ENCODE assay signal across 7 cellular contexts in genomic region chr11:126310229-126310991, GRCh38. TPM values are rescaled to one million over a fixed set of nuclear protein-coding genes. Genes with fewer than 3 reads are reported as not detected.
DNase-seq lines count a peak whose midpoint lies in the region; ATAC-seq and TF ChIP-seq lines count a peak whose summit lies in the region.

No MANE protein-coding gene starts in this region.

- H3K27ac ChIP-seq in colonic mucosa, result no peak overlapping the region

- no peaks in the 10 kb centered on the region for H3K36me3 ChIP-seq in colonic mucosa

- ATAC-seq in HG02759 (IDR thresholded peaks at IDR 0.05; ENCODE audit: unreplicated experiment), result peak; percentile 44
- peak; percentile 98 for ATAC-seq in left lobe of liver

- DNase-seq in GM12865 (ENCODE audit: low read depth), result peak; percentile 83
- peak; percentile 20 for DNase-seq in NCI-H226
- DNase-seq in activated CD4-positive, alpha-beta T cell treated with anti-CD3 and anti-CD28 coated beads for 24 hours (ENCODE audit: low read depth in 2 of 2), result peak; percentile 27 to 47
- peak; percentile 81 for DNase-seq in colonic mucosa
- peak; percentile 74 for DNase-seq in left lobe of liver (ENCODE audit: low spot score)
- peak; percentile 45 for DNase-seq in stimulated activated CD8-positive, alpha-beta memory T cell treated with anti-CD3 and anti-CD28 coated beads, Interleukin-12 subunit alpha, Interleukin-12 subunit beta, amount 100 ng/mL, for 1 hour (ENCODE audit: low read depth)

- peak; percentile 84 for TF ChIP-seq CTCF in GM12865 (IDR thresholded peaks at IDR 0.05; ENCODE audit: insufficient read depth, low read depth, low read length, missing control alignments)
- peak; percentile 85 for TF ChIP-seq CTCF in colonic mucosa (IDR thresholded peaks at IDR 0.05)

- H3K4me3 ChIP-seq in GM12865 (ENCODE audit: low read depth, low read length), result no peak overlapping the region
- no peak overlapping the region for H3K4me3 ChIP-seq in colonic mucosa

- H3K9me3 ChIP-seq in colonic mucosa, result no peaks in the 10 kb centered on the region

- H3K4me1 ChIP-seq in colonic mucosa, result peaks cover 4% of the 10 kb centered on the region

- intact Hi-C loops in colonic mucosa (cut with DNase I), result loop anchor here (2.0 to 10.0 kb wide), 3 partner anchors 42 to 170 kb away; no protein-coding TSS in a partner anchor

- H3K9ac ChIP-seq in colonic mucosa (ENCODE audit: low read depth in 2 of 2, low read length in 2 of 2), result no peak overlapping the region

- H3K27me3 ChIP-seq in colonic mucosa, result no peaks in the 10 kb centered on the region

RNA-seq across cellular contexts. Expression of gene DCPS, which starts 6.5 kb away (rescaled TPM):
- total RNA-seq in colonic mucosa (10 to 100 TPM; 17.2 to 31.1 TPM), left lobe of liver (14.5 TPM)

RNA-seq across cellular contexts. Expression of gene TIRAP, which starts 27.5 kb away (rescaled TPM):
- 10 to 100 TPM; 16.4 to 17.8 TPM for total RNA-seq in colonic mucosa
- 11.4 TPM for total RNA-seq in left lobe of liver

RNA-seq across cellular contexts. Expression of gene FOXRED1, which starts 41.5 kb away (rescaled TPM):
- total RNA-seq in colonic mucosa, result 10 to 100 TPM; 19.9 to 63.4 TPM
- total RNA-seq in left lobe of liver, result 46.0 TPM

RNA-seq across cellular contexts. Expression of gene SRPRA, which starts 41.7 kb away (rescaled TPM):
- total RNA-seq in colonic mucosa (100 to 1,000 TPM in 1 of 2 donors, 10 to 100 TPM in 1; 75.8 to 102 TPM), left lobe of liver (149 TPM)

RNA-seq across cellular contexts. Expression of gene ST3GAL4, which starts 45.1 kb away (rescaled TPM):
- 100 to 1,000 TPM; 123 to 304 TPM for total RNA-seq in colonic mucosa
- total RNA-seq in left lobe of liver, result 7.3 TPM

Comparison
In these comparisons a context has a peak if more than half of its experiments do, and no peak if none do; other contexts are left out.
1. DNase-seq: peak in every context shown above with its lines; median percentile 83 in GM12865; 81 in colonic mucosa; 74 in left lobe of liver; 45 in stimulated activated CD8-positive, alpha-beta memory T cell treated with anti-CD3 and anti-CD28 coated beads, Interleukin-12 subunit alpha, Interleukin-12 subunit beta, amount 100 ng/mL, for 1 hour; 37 in activated CD4-positive, alpha-beta T cell treated with anti-CD3 and anti-CD28 coated beads for 24 hours; 20 in NCI-H226.